ENCODE assay signal across 2 cellular contexts in the genomic region with DNA sequence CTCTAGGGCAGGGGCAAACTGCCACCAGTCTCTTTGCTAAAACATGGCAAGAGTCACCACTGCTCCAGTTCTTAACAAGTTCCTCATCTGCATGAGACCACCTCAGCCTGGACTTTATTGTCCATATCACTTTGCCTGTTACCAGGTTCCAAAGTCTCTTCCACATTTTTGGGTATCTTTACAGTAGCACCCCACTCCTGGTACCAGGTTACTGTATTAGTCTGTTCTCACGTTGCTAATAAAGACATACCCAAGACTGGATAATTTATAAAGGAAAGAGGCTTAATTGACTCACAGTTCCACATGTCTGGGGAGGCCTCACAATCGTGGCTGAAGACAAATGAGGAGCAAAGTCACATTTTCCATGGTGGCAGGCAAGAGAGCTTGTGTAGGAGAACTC.
TF ChIP-seq lines count a peak whose summit lies in the region.

No MANE protein-coding gene starts in this region.

TF ChIP-seq in HCT116, 20 proteins besides CTCF, POLR2A, EP300 and RAD21 (continued from another document):
- TF ChIP-seq, protein P1, sequence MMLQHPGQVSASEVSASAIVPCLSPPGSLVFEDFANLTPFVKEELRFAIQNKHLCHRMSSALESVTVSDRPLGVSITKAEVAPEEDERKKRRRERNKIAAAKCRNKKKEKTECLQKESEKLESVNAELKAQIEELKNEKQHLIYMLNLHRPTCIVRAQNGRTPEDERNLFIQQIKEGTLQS (IDR thresholded peaks at IDR 0.05) = no peak
- TF ChIP-seq EZH2 (IDR thresholded peaks at IDR 0.05) = no peak

TF ChIP-seq in HEK293, 187 proteins besides CTCF, POLR2A, EP300 and RAD21 (continued from another document):
- TF ChIP-seq, protein P2, sequence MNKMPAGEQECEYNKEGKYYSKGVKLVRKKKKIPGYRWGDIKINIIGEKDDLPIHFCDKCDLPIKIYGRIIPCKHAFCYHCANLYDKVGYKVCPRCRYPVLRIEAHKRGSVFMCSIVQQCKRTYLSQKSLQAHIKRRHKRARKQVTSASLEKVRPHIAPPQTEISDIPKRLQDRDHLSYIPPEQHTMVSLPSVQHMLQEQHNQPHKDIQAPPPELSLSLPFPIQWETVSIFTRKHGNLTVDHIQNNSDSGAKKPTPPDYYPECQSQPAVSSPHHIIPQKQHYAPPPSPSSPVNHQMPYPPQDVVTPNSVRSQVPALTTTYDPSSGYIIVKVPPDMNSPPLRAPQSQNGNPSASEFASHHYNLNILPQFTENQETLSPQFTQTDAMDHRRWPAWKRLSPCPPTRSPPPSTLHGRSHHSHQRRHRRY (tag by site-specific recombination; IDR thresholded peaks at IDR 0.05) = no peak
